9 cellular contexts compared by ENCODE assay signal in the genomic region with DNA sequence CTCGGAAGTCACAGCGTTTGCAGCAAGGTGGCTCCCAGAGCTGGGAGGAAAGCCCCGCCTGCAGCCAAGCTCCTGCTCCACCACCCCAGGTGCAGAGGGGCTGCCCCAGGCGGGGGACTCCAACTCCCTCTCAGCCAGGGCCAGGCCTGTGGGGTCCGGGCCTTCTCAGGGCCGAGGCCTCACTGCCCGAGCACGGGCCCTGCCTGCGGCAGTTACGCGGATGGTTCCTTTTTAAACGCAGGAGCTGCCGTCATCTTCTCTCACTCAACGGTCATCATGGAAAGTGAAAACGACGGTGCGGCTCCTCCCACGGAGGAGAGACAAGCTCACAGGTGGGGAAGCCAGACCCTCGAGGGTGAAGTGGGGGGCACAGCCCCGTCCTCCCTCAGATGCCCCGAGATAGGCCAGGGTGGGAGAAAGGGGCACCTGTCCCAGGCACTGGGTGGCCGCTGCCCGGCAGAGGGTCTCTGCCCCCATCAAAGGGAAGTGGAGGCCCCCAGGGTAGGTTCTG. TPM values are rescaled to one million over a fixed set of nuclear protein-coding genes. Genes with fewer than 3 reads are reported as not detected.
DNase-seq lines count a peak whose midpoint lies in the region; ATAC-seq and TF ChIP-seq lines count a peak whose summit lies in the region.
"Not testable (repeated sequence)": the region's sequence is repeated elsewhere in the genome, so short reads cannot be mapped to it uniquely, and the experiment has no call there.
"Had no signal": no experiment of that assay in that cellular context is flagged by ENCODE, and none has a peak within 500 bp of the region (broad histone marks: within the 10 kb centered on the region; RNA-seq: fewer than 3 reads in every experiment).

No MANE protein-coding gene starts in this region.

- peak overlapping the region; percentile 99 for H3K27ac ChIP-seq in CD4-positive, alpha-beta memory T cell (ENCODE audit: low read depth, low read length)
- peak overlapping the region in 34 of 59 donors; percentile 4 to 77 (median 53) for H3K27ac ChIP-seq in dorsolateral prefrontal cortex
- peak overlapping the region; percentile 45 for H3K27ac ChIP-seq in mesodermal cell (ENCODE audit: low read depth, low read length, severe bottlenecking)

- not testable (repeated sequence) for H3K27me3 ChIP-seq in CD4-positive, alpha-beta memory T cell (ENCODE audit: insufficient read depth, low read length); dorsolateral prefrontal cortex

- peak; percentile 49 to 84 (median 54) for DNase-seq in CD4-positive, alpha-beta memory T cell
- peak in 2 of 3 experiments; percentile 23 to 32 for DNase-seq in activated CD8-positive, alpha-beta memory T cell treated with anti-CD3 and anti-CD28 coated beads for 48 hours (ENCODE audit: low read depth in 2 of 3, low spot score in 2 of 3)
- DNase-seq in dorsolateral prefrontal cortex, result not testable (repeated sequence)
- DNase-seq in stimulated activated CD4-positive, alpha-beta T cell treated with anti-CD3 and anti-CD28 coated beads, TNF-alpha, amount 100 ng/mL, for 1 hour (ENCODE audit: low read depth in 3 of 3, low spot score in 1 of 3), result peak in 2 of 3 donors; percentile 24

- WGBS in mesodermal cell (ENCODE audit: insufficient coverage in 2 of 2), 2 experiments, result 89 to 93% methylated on average over 9 to 17 of the region's 23 CpGs

- not testable (repeated sequence) for H3K27me3 Mint-ChIP-seq in CD4-positive, alpha-beta memory T cell

- peaks cover 57% of the 10 kb centered on the region for H3K4me1 ChIP-seq in CD4-positive, alpha-beta memory T cell (ENCODE audit: insufficient read depth, low read length)
- H3K4me1 ChIP-seq in mesodermal cell (ENCODE audit: control insufficient read depth, insufficient read depth, low read length, poor library complexity, severe bottlenecking), result peaks cover 13% of the 10 kb centered on the region

- not testable (repeated sequence) for H3K9me3 ChIP-seq in CD4-positive, alpha-beta memory T cell (ENCODE audit: control insufficient read depth in 1 of 2, low read length in 2 of 2); mesodermal cell (ENCODE audit: control insufficient read depth, low read length)

- CTCF ChIA-PET in CD4-positive, alpha-beta memory T cell (lab: Charles Lee; ENCODE audit: partially characterized antibody), result interaction anchor here (0.9 to 2.7 kb wide), 6 partner anchors 8 to 162 kb away, joined by 3 to 16 read pairs (median 8); partner anchors contain the start of genes PRXL2B and TNFRSF14

- peaks cover 24 to 65% (median 43%) of the 10 kb centered on the region in 4 donors for H3K4me1 Mint-ChIP-seq in CD4-positive, alpha-beta memory T cell

- intact Hi-C loops in CD4-positive, alpha-beta memory T cell (cut with micrococcal nuclease), result loop anchor here (1.0 to 2.0 kb wide), 3 partner anchors 9 to 51 kb away; partner anchors contain the start of genes PANK4, PRXL2B and TNFRSF14
- intact Hi-C loops in dorsolateral prefrontal cortex (cut with DNase I), result not testable (repeated sequence)

- H3K36me3 Mint-ChIP-seq in CD4-positive, alpha-beta memory T cell, result not testable (repeated sequence)

- POLR2A ChIA-PET in CD4-positive, alpha-beta memory T cell (lab: Charles Lee; ENCODE audit: partially characterized antibody), result interaction anchor here (0.6 to 5.4 kb wide), 11 partner anchors 9 to 383 kb away, joined by 3 to 145 read pairs (median 7); partner anchors contain the start of genes FAAP20, PANK4, PRXL2B and TNFRSF14

- H3K27ac Mint-ChIP-seq in CD4-positive, alpha-beta memory T cell, result peak overlapping the region; percentile 96 to 100 (median 98)

- H3K4me3 Mint-ChIP-seq in CD4-positive, alpha-beta memory T cell, result peak overlapping the region; percentile 66 to 88 (median 84)

- ATAC-seq in GM19328 (IDR thresholded peaks at IDR 0.05; ENCODE audit: unreplicated experiment), result peak; percentile 15
- peak; percentile 53 for ATAC-seq in HG02798 (IDR thresholded peaks at IDR 0.05; ENCODE audit: poor library complexity, unreplicated experiment)
- ATAC-seq in HG03571 (IDR thresholded peaks at IDR 0.05; ENCODE audit: unreplicated experiment), result peak; percentile 28

- H3K4me3 ChIP-seq in CD4-positive, alpha-beta memory T cell (ENCODE audit: low read length in 2 of 2), result peak overlapping the region; percentile 34 to 57
- peak overlapping the region in 4 of 59 donors; percentile 3 to 22 (median 8) for H3K4me3 ChIP-seq in dorsolateral prefrontal cortex
- not testable (repeated sequence) for H3K4me3 ChIP-seq in mesodermal cell (ENCODE audit: extremely low read depth, insufficient read depth, low read length, poor library complexity, severe bottlenecking)

- H3K36me3 ChIP-seq in CD4-positive, alpha-beta memory T cell (ENCODE audit: insufficient read depth, low read length); mesodermal cell (ENCODE audit: control insufficient read depth, insufficient read depth, low read length): not testable (repeated sequence)

- H3K9me3 Mint-ChIP-seq in CD4-positive, alpha-beta memory T cell, result peaks cover 0 to 11% (median 5%) of the 10 kb centered on the region in 8 donors

- TF ChIP-seq CTCF in dorsolateral prefrontal cortex (IDR thresholded peaks at IDR 0.05 in 54 of 56, conservative IDR thresholded peaks at IDR 0.05 in 2 of 56; ENCODE audit: low read depth in 1 of 56, partially characterized antibody in 56 of 56), result not testable (repeated sequence)

RNA-seq across cellular contexts. Expression of gene PRXL2B, which starts 9.0 kb away (rescaled TPM):
- total RNA-seq in CD4-positive, alpha-beta memory T cell, result 10 to 100 TPM; 26.5 to 27.2 TPM
- 10 to 100 TPM; 21.4 to 23.5 TPM for polyA plus RNA-seq in CD4-positive, alpha-beta memory T cell
- 10 to 100 TPM; 24.0 to 76.4 (median 50.5) TPM for total RNA-seq in dorsolateral prefrontal cortex
- polyA plus RNA-seq in mesodermal cell (2013, experiment 1 of 2), result 23.7 TPM
- polyA plus RNA-seq in mesodermal cell (2013, experiment 2 of 2), result 22.1 TPM

RNA-seq across cellular contexts. Expression of gene TNFRSF14, which starts 21.4 kb away (rescaled TPM):
- total RNA-seq in CD4-positive, alpha-beta memory T cell, result 100 to 1,000 TPM; 170 to 173 TPM
- 10 to 100 TPM; 59.6 to 66.1 TPM for polyA plus RNA-seq in CD4-positive, alpha-beta memory T cell
- total RNA-seq in dorsolateral prefrontal cortex, result 10 to 100 TPM; 12.0 to 44.5 (median 23.4) TPM
- 0.85 TPM for polyA plus RNA-seq in mesodermal cell (2013, experiment 1 of 2)
- 0.51 TPM for polyA plus RNA-seq in mesodermal cell (2013, experiment 2 of 2)

RNA-seq across cellular contexts. Expression of gene HES5, which starts 47.6 kb away (rescaled TPM):
- not detected for total RNA-seq in CD4-positive, alpha-beta memory T cell
- not detected for polyA plus RNA-seq in CD4-positive, alpha-beta memory T cell
- 10 to 100 TPM in 45 of 120 experiments, 1 to 10 TPM in 74, under 1 TPM in 1; 0.56 to 50.1 (median 8.5) TPM for total RNA-seq in dorsolateral prefrontal cortex
- 1.1 TPM for polyA plus RNA-seq in mesodermal cell (2013, experiment 1 of 2)
- polyA plus RNA-seq in mesodermal cell (2013, experiment 2 of 2), result 0.96 TPM
- total RNA-seq: H4 had no signal

RNA-seq across cellular contexts. Expression of gene PANK4, which starts 51.2 kb away (rescaled TPM):
- total RNA-seq in CD4-positive, alpha-beta memory T cell, result 10 to 100 TPM; 88.9 to 93.7 TPM
- polyA plus RNA-seq in CD4-positive, alpha-beta memory T cell, result 10 to 100 TPM; 10.6 to 24.4 TPM
- total RNA-seq in dorsolateral prefrontal cortex, result 10 to 100 TPM; 31.4 to 65.2 (median 46.7) TPM
- polyA plus RNA-seq in mesodermal cell (2013, experiment 1 of 2), result 34.3 TPM
- 27.7 TPM for polyA plus RNA-seq in mesodermal cell (2013, experiment 2 of 2)

RNA-seq across cellular contexts. Expression of gene MMEL1, which starts 55.2 kb away (rescaled TPM):
- under 1 TPM; 0.67 to 0.90 TPM for total RNA-seq in CD4-positive, alpha-beta memory T cell
- polyA plus RNA-seq in CD4-positive, alpha-beta memory T cell, result 1 to 10 TPM; 5.5 to 8.1 TPM
- 1 to 10 TPM in 86 of 120 experiments, under 1 TPM in 29, not detected in 5; 0.18 to 5.4 (median 1.5) TPM for total RNA-seq in dorsolateral prefrontal cortex
- 0.59 TPM for polyA plus RNA-seq in mesodermal cell (2013, experiment 1 of 2)
- not detected for polyA plus RNA-seq in mesodermal cell (2013, experiment 2 of 2)
- total RNA-seq: H4 had no signal

Comparison
In these comparisons a context has a peak if more than half of its experiments do, and no peak if none do; other contexts are left out.
1. H3K27ac ChIP-seq: peak in every context shown above with its lines; median percentile 99 in CD4-positive, alpha-beta memory T cell; 53 in dorsolateral prefrontal cortex; 45 in mesodermal cell.